ENCODE assay signal across 1 cellular context in the genomic region with DNA sequence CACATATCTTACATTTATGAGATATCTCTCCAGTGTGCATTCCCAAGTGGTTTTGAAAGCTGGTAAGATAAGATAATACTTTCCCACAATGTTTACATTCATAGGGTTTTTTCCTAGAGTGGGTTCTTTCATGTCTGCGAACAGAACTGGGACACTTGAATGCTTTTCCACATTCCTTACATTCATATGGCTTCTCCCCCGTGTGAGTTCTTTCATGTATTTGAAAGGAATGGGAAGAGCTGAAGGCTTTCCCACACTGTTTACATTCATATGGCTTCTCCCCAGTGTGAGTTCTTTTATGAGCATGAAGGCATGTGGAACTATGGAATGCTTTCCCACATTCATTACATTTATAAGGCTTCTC.
A peak's percentile ranks its signal among the peaks of the same experiment; 100 is the strongest.
TF ChIP-seq lines count a peak whose summit lies in the region.

No MANE protein-coding gene starts in this region.

TF ChIP-seq in HepG2, 621 proteins besides CTCF, POLR2A, EP300 and RAD21 (continued from another document):
- TF ChIP-seq, protein P1, sequence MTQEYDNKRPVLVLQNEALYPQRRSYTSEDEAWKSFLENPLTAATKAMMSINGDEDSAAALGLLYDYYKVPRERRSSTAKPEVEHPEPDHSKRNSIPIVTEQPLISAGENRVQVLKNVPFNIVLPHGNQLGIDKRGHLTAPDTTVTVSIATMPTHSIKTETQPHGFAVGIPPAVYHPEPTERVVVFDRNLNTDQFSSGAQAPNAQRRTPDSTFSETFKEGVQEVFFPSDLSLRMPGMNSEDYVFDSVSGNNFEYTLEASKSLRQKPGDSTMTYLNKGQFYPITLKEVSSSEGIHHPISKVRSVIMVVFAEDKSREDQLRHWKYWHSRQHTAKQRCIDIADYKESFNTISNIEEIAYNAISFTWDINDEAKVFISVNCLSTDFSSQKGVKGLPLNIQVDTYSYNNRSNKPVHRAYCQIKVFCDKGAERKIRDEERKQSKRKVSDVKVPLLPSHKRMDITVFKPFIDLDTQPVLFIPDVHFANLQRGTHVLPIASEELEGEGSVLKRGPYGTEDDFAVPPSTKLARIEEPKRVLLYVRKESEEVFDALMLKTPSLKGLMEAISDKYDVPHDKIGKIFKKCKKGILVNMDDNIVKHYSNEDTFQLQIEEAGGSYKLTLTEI (CRISPR knock-in tag; conservative IDR thresholded peaks at IDR 0.05): no peak
- no peak for TF ChIP-seq MED8 (CRISPR knock-in tag; IDR thresholded peaks at IDR 0.05; ENCODE audit: insufficient replicate concordance)
- no peak for TF ChIP-seq RFXAP (CRISPR knock-in tag; IDR thresholded peaks at IDR 0.05; ENCODE audit: borderline replicate concordance)
- TF ChIP-seq JDP2 (CRISPR knock-in tag; IDR thresholded peaks at IDR 0.05; ENCODE audit: borderline replicate concordance): no peak
- peak; percentile 45 for TF ChIP-seq NCOA2 (CRISPR knock-in tag; IDR thresholded peaks at IDR 0.05)
- TF ChIP-seq BCL6 (CRISPR knock-in tag; IDR thresholded peaks at IDR 0.05): peak; percentile 70
- no peak for TF ChIP-seq ZNF292 (CRISPR knock-in tag; IDR thresholded peaks at IDR 0.05; ENCODE audit: borderline replicate concordance, low read depth)
- TF ChIP-seq NFE2L1 (CRISPR knock-in tag; IDR thresholded peaks at IDR 0.05; ENCODE audit: borderline replicate concordance): no peak
- no peak for TF ChIP-seq MAFK (conservative IDR thresholded peaks at IDR 0.05 in 1 of 2, IDR thresholded peaks at IDR 0.05 in 1 of 2; ENCODE audit: low read length in 2 of 2)
- no peak for TF ChIP-seq NCOR1 (IDR thresholded peaks at IDR 0.05; ENCODE audit: borderline replicate concordance, low read length)
- no peak for TF ChIP-seq GABPB1 (CRISPR knock-in tag; IDR thresholded peaks at IDR 0.05)
- peak; percentile 56 for TF ChIP-seq ARID5B (CRISPR knock-in tag; IDR thresholded peaks at IDR 0.05)
- no peak for TF ChIP-seq HNRNPK (IDR thresholded peaks at IDR 0.05; ENCODE audit: low read depth, low read length, poor library complexity, severe bottlenecking)
- no peak for TF ChIP-seq ZNF337 (CRISPR knock-in tag; IDR thresholded peaks at IDR 0.05; ENCODE audit: borderline replicate concordance, low read depth)
- no peak for TF ChIP-seq NFRKB (IDR thresholded peaks at IDR 0.05)
- no peak for TF ChIP-seq CC2D1A (CRISPR knock-in tag; IDR thresholded peaks at IDR 0.05)
- TF ChIP-seq ZMYM3 (CRISPR knock-in tag; IDR thresholded peaks at IDR 0.05): no peak
- no peak for TF ChIP-seq ZBTB38 (CRISPR knock-in tag; IDR thresholded peaks at IDR 0.05)
- no peak for TF ChIP-seq ZSCAN22 (CRISPR knock-in tag; IDR thresholded peaks at IDR 0.05)
- TF ChIP-seq UBTF (CRISPR knock-in tag; IDR thresholded peaks at IDR 0.05): no peak
- no peak for TF ChIP-seq NCOA5 (CRISPR knock-in tag; IDR thresholded peaks at IDR 0.05)
- no peak for TF ChIP-seq MEIS1 (CRISPR knock-in tag; IDR thresholded peaks at IDR 0.05; ENCODE audit: borderline replicate concordance)
- TF ChIP-seq ZNF281 (CRISPR knock-in tag; IDR thresholded peaks at IDR 0.05; ENCODE audit: borderline replicate concordance): no peak
- TF ChIP-seq TBX3 (IDR thresholded peaks at IDR 0.05; ENCODE audit: borderline replicate concordance): no peak
- TF ChIP-seq RNF2 (conservative IDR thresholded peaks at IDR 0.05; ENCODE audit: low read depth): no peak
- no peak for TF ChIP-seq ZNF282 (IDR thresholded peaks at IDR 0.05; ENCODE audit: partially characterized antibody)
- peak; percentile 61 for TF ChIP-seq TCF7 (IDR thresholded peaks at IDR 0.05; ENCODE audit: low read depth)
- TF ChIP-seq, protein P2, sequence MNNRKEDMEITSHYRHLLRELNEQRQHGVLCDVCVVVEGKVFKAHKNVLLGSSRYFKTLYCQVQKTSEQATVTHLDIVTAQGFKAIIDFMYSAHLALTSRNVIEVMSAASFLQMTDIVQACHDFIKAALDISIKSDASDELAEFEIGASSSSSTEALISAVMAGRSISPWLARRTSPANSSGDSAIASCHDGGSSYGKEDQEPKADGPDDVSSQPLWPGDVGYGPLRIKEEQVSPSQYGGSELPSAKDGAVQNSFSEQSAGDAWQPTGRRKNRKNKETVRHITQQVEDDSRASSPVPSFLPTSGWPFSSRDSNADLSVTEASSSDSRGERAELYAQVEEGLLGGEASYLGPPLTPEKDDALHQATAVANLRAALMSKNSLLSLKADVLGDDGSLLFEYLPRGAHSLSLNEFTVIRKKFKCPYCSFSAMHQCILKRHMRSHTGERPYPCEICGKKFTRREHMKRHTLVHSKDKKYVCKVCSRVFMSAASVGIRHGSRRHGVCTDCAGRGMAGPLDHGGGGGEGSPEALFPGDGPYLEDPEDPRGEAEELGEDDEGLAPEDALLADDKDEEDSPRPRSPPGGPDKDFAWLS (CRISPR knock-in tag; IDR thresholded peaks at IDR 0.05; ENCODE audit: borderline replicate concordance): no peak
- no peak for TF ChIP-seq ZKSCAN5 (CRISPR knock-in tag; IDR thresholded peaks at IDR 0.05)
- no peak for TF ChIP-seq NFIC (IDR thresholded peaks at IDR 0.05; ENCODE audit: low read length)
- TF ChIP-seq SOX13 (IDR thresholded peaks at IDR 0.05): no peak
- TF ChIP-seq SOX13 (CRISPR knock-in tag; conservative IDR thresholded peaks at IDR 0.05 in 1 of 2, IDR thresholded peaks at IDR 0.05 in 1 of 2): 0 out of 4 replicates have a peak, but pooled peaks of 1 of the 2 experiments have one; percentile 21
- TF ChIP-seq ZNF512B (CRISPR knock-in tag; IDR thresholded peaks at IDR 0.05; ENCODE audit: borderline replicate concordance): no peak
- TF ChIP-seq, protein P3, sequence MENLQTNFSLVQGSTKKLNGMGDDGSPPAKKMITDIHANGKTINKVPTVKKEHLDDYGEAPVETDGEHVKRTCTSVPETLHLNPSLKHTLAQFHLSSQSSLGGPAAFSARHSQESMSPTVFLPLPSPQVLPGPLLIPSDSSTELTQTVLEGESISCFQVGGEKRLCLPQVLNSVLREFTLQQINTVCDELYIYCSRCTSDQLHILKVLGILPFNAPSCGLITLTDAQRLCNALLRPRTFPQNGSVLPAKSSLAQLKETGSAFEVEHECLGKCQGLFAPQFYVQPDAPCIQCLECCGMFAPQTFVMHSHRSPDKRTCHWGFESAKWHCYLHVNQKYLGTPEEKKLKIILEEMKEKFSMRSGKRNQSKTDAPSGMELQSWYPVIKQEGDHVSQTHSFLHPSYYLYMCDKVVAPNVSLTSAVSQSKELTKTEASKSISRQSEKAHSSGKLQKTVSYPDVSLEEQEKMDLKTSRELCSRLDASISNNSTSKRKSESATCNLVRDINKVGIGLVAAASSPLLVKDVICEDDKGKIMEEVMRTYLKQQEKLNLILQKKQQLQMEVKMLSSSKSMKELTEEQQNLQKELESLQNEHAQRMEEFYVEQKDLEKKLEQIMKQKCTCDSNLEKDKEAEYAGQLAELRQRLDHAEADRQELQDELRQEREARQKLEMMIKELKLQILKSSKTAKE (CRISPR knock-in tag; IDR thresholded peaks at IDR 0.05; ENCODE audit: borderline replicate concordance): no peak
- TF ChIP-seq, protein P4, sequence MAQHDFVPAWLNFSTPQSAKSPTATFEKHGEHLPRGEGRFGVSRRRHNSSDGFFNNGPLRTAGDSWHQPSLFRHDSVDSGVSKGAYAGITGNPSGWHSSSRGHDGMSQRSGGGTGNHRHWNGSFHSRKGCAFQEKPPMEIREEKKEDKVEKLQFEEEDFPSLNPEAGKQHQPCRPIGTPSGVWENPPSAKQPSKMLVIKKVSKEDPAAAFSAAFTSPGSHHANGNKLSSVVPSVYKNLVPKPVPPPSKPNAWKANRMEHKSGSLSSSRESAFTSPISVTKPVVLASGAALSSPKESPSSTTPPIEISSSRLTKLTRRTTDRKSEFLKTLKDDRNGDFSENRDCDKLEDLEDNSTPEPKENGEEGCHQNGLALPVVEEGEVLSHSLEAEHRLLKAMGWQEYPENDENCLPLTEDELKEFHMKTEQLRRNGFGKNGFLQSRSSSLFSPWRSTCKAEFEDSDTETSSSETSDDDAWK (CRISPR knock-in tag; IDR thresholded peaks at IDR 0.05): no peak
- TF ChIP-seq FOXJ3 (CRISPR knock-in tag; IDR thresholded peaks at IDR 0.05; ENCODE audit: borderline replicate concordance): no peak
- TF ChIP-seq FOXA1 (IDR thresholded peaks at IDR 0.05): no peak
- TF ChIP-seq FOXA1 (CRISPR knock-in tag; IDR thresholded peaks at IDR 0.05): 0 out of 2 replicates have a peak, but pooled peaks have one; percentile 9
- TF ChIP-seq ZNF331 (CRISPR knock-in tag; IDR thresholded peaks at IDR 0.05): no peak
